Comparison of ENCODE assay signal across 1 cellular context in the genomic region with DNA sequence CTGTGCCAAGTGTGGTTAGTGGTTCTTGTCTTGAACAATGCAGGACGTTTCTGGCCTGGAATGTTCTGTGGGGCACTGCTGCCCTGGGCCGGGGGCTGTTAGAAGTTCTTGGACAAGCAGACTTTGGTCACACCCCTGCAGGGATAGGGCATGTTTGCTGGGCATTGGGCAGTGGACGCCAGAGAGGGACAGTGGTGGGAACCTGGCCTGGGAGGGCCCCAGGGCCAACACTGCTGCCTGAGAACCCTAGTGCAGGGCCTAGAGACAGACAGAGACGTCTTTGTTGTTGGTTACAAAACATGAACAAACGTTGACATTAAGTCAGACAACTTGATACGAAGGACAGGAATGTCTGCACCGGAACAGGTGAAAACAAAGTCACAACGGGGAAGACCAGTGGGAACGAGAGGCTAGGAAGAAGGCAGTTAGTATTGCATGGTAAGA.
TF ChIP-seq lines count a peak whose summit lies in the region.

No MANE protein-coding gene starts in this region.

TF ChIP-seq in HepG2, 621 proteins besides CTCF, POLR2A, EP300 and RAD21 (continued from another document and continues in another):
- TF ChIP-seq, protein P1, sequence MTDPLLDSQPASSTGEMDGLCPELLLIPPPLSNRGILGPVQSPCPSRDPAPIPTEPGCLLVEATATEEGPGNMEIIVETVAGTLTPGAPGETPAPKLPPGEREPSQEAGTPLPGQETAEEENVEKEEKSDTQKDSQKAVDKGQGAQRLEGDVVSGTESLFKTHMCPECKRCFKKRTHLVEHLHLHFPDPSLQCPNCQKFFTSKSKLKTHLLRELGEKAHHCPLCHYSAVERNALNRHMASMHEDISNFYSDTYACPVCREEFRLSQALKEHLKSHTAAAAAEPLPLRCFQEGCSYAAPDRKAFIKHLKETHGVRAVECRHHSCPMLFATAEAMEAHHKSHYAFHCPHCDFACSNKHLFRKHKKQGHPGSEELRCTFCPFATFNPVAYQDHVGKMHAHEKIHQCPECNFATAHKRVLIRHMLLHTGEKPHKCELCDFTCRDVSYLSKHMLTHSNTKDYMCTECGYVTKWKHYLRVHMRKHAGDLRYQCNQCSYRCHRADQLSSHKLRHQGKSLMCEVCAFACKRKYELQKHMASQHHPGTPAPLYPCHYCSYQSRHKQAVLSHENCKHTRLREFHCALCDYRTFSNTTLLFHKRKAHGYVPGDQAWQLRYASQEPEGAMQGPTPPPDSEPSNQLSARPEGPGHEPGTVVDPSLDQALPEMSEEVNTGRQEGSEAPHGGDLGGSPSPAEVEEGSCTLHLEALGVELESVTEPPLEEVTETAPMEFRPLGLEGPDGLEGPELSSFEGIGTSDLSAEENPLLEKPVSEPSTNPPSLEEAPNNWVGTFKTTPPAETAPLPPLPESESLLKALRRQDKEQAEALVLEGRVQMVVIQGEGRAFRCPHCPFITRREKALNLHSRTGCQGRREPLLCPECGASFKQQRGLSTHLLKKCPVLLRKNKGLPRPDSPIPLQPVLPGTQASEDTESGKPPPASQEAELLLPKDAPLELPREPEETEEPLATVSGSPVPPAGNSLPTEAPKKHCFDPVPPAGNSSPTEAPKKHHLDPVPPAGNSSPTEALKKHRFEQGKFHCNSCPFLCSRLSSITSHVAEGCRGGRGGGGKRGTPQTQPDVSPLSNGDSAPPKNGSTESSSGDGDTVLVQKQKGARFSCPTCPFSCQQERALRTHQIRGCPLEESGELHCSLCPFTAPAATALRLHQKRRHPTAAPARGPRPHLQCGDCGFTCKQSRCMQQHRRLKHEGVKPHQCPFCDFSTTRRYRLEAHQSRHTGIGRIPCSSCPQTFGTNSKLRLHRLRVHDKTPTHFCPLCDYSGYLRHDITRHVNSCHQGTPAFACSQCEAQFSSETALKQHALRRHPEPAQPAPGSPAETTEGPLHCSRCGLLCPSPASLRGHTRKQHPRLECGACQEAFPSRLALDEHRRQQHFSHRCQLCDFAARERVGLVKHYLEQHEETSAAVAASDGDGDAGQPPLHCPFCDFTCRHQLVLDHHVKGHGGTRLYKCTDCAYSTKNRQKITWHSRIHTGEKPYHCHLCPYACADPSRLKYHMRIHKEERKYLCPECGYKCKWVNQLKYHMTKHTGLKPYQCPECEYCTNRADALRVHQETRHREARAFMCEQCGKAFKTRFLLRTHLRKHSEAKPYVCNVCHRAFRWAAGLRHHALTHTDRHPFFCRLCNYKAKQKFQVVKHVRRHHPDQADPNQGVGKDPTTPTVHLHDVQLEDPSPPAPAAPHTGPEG (CRISPR knock-in tag; IDR thresholded peaks at IDR 0.05): no peak
- TF ChIP-seq NONO (IDR thresholded peaks at IDR 0.05): no peak
- TF ChIP-seq NONO (CRISPR knock-in tag; conservative IDR thresholded peaks at IDR 0.05): peak; percentile 79
- no peak for TF ChIP-seq NR2F6 (IDR thresholded peaks at IDR 0.05)
- TF ChIP-seq NR2F6 (CRISPR knock-in tag; IDR thresholded peaks at IDR 0.05): peak; percentile 65
- no peak for TF ChIP-seq ZNF138 (CRISPR knock-in tag; IDR thresholded peaks at IDR 0.05; ENCODE audit: low read depth)
- TF ChIP-seq YEATS2 (CRISPR knock-in tag; IDR thresholded peaks at IDR 0.05; ENCODE audit: borderline replicate concordance): no peak
- TF ChIP-seq, protein P2, sequence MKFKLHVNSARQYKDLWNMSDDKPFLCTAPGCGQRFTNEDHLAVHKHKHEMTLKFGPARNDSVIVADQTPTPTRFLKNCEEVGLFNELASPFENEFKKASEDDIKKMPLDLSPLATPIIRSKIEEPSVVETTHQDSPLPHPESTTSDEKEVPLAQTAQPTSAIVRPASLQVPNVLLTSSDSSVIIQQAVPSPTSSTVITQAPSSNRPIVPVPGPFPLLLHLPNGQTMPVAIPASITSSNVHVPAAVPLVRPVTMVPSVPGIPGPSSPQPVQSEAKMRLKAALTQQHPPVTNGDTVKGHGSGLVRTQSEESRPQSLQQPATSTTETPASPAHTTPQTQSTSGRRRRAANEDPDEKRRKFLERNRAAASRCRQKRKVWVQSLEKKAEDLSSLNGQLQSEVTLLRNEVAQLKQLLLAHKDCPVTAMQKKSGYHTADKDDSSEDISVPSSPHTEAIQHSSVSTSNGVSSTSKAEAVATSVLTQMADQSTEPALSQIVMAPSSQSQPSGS (CRISPR knock-in tag; IDR thresholded peaks at IDR 0.05): peak; percentile 22; the same call in 1 of the 2 replicates
- peak; percentile 26; the same call in 1 of the 2 replicates for TF ChIP-seq HNF4G (IDR thresholded peaks at IDR 0.05; ENCODE audit: borderline replicate concordance, low read depth, low read length)
- TF ChIP-seq HNF4G (CRISPR knock-in tag; IDR thresholded peaks at IDR 0.05; ENCODE audit: borderline replicate concordance, low read depth): no peak
- TF ChIP-seq FOXJ3 (CRISPR knock-in tag; IDR thresholded peaks at IDR 0.05; ENCODE audit: borderline replicate concordance): peak; percentile 66; the same call in 1 of the 2 replicates
- TF ChIP-seq PITX1 (CRISPR knock-in tag; IDR thresholded peaks at IDR 0.05): 0 out of 2 replicates have a peak, but pooled peaks have one; percentile 29
- 0 out of 2 replicates have a peak, but pooled peaks have one; percentile 44 for TF ChIP-seq ERF (CRISPR knock-in tag; IDR thresholded peaks at IDR 0.05)
- TF ChIP-seq SP2 (CRISPR knock-in tag; IDR thresholded peaks at IDR 0.05): no peak
- TF ChIP-seq, protein P3, sequence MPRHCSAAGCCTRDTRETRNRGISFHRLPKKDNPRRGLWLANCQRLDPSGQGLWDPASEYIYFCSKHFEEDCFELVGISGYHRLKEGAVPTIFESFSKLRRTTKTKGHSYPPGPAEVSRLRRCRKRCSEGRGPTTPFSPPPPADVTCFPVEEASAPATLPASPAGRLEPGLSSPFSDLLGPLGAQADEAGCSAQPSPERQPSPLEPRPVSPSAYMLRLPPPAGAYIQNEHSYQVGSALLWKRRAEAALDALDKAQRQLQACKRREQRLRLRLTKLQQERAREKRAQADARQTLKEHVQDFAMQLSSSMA (CRISPR knock-in tag; IDR thresholded peaks at IDR 0.05): no peak
- no peak for TF ChIP-seq SMC3 (IDR thresholded peaks at IDR 0.05; ENCODE audit: low read length)
- TF ChIP-seq ZNF709 (CRISPR knock-in tag; IDR thresholded peaks at IDR 0.05): no peak
- TF ChIP-seq, protein P4, sequence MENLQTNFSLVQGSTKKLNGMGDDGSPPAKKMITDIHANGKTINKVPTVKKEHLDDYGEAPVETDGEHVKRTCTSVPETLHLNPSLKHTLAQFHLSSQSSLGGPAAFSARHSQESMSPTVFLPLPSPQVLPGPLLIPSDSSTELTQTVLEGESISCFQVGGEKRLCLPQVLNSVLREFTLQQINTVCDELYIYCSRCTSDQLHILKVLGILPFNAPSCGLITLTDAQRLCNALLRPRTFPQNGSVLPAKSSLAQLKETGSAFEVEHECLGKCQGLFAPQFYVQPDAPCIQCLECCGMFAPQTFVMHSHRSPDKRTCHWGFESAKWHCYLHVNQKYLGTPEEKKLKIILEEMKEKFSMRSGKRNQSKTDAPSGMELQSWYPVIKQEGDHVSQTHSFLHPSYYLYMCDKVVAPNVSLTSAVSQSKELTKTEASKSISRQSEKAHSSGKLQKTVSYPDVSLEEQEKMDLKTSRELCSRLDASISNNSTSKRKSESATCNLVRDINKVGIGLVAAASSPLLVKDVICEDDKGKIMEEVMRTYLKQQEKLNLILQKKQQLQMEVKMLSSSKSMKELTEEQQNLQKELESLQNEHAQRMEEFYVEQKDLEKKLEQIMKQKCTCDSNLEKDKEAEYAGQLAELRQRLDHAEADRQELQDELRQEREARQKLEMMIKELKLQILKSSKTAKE (CRISPR knock-in tag; IDR thresholded peaks at IDR 0.05; ENCODE audit: borderline replicate concordance): peak; percentile 93
- no peak for TF ChIP-seq ASH2L (IDR thresholded peaks at IDR 0.05; ENCODE audit: insufficient read length, low read depth, low read length)
- TF ChIP-seq ATF1 (CRISPR knock-in tag; IDR thresholded peaks at IDR 0.05): no peak
- TF ChIP-seq ZNF354B (CRISPR knock-in tag; IDR thresholded peaks at IDR 0.05): no peak
- peak; percentile 86 for TF ChIP-seq XRCC5 (optimal IDR thresholded peaks at IDR 0.05; ENCODE audit: low read length)
- TF ChIP-seq RXRB (CRISPR knock-in tag; IDR thresholded peaks at IDR 0.05; ENCODE audit: borderline replicate concordance): peak; percentile 65; the same call in 1 of the 2 replicates
- no peak for TF ChIP-seq PHF20 (CRISPR knock-in tag; IDR thresholded peaks at IDR 0.05)
- no peak for TF ChIP-seq MED13 (CRISPR knock-in tag; IDR thresholded peaks at IDR 0.05)
- TF ChIP-seq MATR3 (CRISPR knock-in tag; IDR thresholded peaks at IDR 0.05): no peak
- TF ChIP-seq, protein P5, sequence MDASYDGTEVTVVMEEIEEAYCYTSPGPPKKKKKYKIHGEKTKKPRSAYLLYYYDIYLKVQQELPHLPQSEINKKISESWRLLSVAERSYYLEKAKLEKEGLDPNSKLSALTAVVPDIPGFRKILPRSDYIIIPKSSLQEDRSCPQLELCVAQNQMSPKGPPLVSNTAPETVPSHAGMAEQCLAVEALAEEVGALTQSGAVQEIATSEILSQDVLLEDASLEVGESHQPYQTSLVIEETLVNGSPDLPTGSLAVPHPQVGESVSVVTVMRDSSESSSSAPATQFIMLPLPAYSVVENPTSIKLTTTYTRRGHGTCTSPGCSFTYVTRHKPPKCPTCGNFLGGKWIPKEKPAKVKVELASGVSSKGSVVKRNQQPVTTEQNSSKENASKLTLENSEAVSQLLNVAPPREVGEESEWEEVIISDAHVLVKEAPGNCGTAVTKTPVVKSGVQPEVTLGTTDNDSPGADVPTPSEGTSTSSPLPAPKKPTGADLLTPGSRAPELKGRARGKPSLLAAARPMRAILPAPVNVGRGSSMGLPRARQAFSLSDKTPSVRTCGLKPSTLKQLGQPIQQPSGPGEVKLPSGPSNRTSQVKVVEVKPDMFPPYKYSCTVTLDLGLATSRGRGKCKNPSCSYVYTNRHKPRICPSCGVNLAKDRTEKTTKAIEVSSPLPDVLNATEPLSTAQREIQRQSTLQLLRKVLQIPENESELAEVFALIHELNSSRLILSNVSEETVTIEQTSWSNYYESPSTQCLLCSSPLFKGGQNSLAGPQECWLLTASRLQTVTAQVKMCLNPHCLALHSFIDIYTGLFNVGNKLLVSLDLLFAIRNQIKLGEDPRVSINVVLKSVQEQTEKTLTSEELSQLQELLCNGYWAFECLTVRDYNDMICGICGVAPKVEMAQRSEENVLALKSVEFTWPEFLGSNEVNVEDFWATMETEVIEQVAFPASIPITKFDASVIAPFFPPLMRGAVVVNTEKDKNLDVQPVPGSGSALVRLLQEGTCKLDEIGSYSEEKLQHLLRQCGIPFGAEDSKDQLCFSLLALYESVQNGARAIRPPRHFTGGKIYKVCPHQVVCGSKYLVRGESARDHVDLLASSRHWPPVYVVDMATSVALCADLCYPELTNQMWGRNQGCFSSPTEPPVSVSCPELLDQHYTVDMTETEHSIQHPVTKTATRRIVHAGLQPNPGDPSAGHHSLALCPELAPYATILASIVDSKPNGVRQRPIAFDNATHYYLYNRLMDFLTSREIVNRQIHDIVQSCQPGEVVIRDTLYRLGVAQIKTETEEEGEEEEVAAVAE (CRISPR knock-in tag; IDR thresholded peaks at IDR 0.05; ENCODE audit: borderline replicate concordance): no peak
- peak; percentile 79; the same call in 1 of the 2 replicates for TF ChIP-seq RFXAP (CRISPR knock-in tag; IDR thresholded peaks at IDR 0.05; ENCODE audit: borderline replicate concordance)
- TF ChIP-seq ETV5 (CRISPR knock-in tag; IDR thresholded peaks at IDR 0.05; ENCODE audit: borderline replicate concordance): peak; percentile 82; the same call in 1 of the 2 replicates
- peak; percentile 65; the same call in 1 of the 2 replicates for TF ChIP-seq ZBTB7B (CRISPR knock-in tag; IDR thresholded peaks at IDR 0.05)
- TF ChIP-seq ZNF333 (CRISPR knock-in tag; IDR thresholded peaks at IDR 0.05; ENCODE audit: borderline replicate concordance): no peak
- no peak for TF ChIP-seq PCBP2 (optimal IDR thresholded peaks at IDR 0.05; ENCODE audit: low read depth, low read length, poor library complexity, severe bottlenecking)
- no peak for TF ChIP-seq REL (CRISPR knock-in tag; conservative IDR thresholded peaks at IDR 0.05)
- no peak for TF ChIP-seq ZMYM2 (CRISPR knock-in tag; IDR thresholded peaks at IDR 0.05)
- TF ChIP-seq, protein P6, sequence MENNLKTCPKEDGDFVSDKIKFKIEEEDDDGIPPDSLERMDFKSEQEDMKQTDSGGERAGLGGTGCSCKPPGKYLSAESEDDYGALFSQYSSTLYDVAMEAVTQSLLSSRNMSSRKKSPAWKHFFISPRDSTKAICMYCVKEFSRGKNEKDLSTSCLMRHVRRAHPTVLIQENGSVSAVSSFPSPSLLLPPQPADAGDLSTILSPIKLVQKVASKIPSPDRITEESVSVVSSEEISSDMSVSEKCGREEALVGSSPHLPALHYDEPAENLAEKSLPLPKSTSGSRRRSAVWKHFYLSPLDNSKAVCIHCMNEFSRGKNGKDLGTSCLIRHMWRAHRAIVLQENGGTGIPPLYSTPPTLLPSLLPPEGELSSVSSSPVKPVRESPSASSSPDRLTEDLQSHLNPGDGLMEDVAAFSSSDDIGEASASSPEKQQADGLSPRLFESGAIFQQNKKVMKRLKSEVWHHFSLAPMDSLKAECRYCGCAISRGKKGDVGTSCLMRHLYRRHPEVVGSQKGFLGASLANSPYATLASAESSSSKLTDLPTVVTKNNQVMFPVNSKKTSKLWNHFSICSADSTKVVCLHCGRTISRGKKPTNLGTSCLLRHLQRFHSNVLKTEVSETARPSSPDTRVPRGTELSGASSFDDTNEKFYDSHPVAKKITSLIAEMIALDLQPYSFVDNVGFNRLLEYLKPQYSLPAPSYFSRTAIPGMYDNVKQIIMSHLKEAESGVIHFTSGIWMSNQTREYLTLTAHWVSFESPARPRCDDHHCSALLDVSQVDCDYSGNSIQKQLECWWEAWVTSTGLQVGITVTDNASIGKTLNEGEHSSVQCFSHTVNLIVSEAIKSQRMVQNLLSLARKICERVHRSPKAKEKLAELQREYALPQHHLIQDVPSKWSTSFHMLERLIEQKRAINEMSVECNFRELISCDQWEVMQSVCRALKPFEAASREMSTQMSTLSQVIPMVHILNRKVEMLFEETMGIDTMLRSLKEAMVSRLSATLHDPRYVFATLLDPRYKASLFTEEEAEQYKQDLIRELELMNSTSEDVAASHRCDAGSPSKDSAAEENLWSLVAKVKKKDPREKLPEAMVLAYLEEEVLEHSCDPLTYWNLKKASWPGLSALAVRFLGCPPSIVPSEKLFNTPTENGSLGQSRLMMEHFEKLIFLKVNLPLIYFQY (CRISPR knock-in tag; IDR thresholded peaks at IDR 0.05; ENCODE audit: borderline replicate concordance): no peak
- no peak; the same call in 1 of the 2 replicates for TF ChIP-seq ZSCAN9 (CRISPR knock-in tag; IDR thresholded peaks at IDR 0.05; ENCODE audit: borderline replicate concordance)
- no peak; the same call in 1 of the 2 replicates for TF ChIP-seq KDM4B (CRISPR knock-in tag; IDR thresholded peaks at IDR 0.05)
- peak; percentile 60 for TF ChIP-seq ZFY (CRISPR knock-in tag; IDR thresholded peaks at IDR 0.05)
- TF ChIP-seq FOXA3 (CRISPR knock-in tag; IDR thresholded peaks at IDR 0.05): peak; percentile 69
- TF ChIP-seq ZNF660 (CRISPR knock-in tag; IDR thresholded peaks at IDR 0.05; ENCODE audit: borderline replicate concordance, low read depth): no peak
- 0 out of 2 replicates have a peak, but pooled peaks have one; percentile 26 for TF ChIP-seq NR2C2 (CRISPR knock-in tag; IDR thresholded peaks at IDR 0.05; ENCODE audit: borderline replicate concordance)
